Comparison of ENCODE assay signal across 12 cellular contexts in genomic region chr11:122344281-122344680, GRCh38.
DNase-seq lines count a peak whose midpoint lies in the region; TF ChIP-seq lines count a peak whose summit lies in the region.
"Had no signal": no experiment of that assay in that cellular context is flagged by ENCODE, and none has a peak within 500 bp of the region (broad histone marks: within the 10 kb centered on the region; RNA-seq: fewer than 3 reads in every experiment).

No MANE protein-coding gene starts in this region.

- no peak for TF ChIP-seq POLR2A in testis (IDR thresholded peaks at IDR 0.05)

- H3K9me3 ChIP-seq in adipocyte (ENCODE audit: control insufficient read depth, low read length) (no peaks in the 10 kb centered on the region), testis (no peaks in the 10 kb centered on the region)
- H3K9me3 ChIP-seq in effector memory CD4-positive, alpha-beta T cell (ENCODE audit: control insufficient read depth, low read length) = no peaks in the 10 kb centered on the region

- no peak for TF ChIP-seq CTCF in testis (IDR thresholded peaks at IDR 0.05)

- H3K4me1 ChIP-seq in adipocyte (ENCODE audit: control insufficient read depth, insufficient read depth, low read length) = peaks cover 10% of the 10 kb centered on the region
- peaks cover 25% of the 10 kb centered on the region for H3K4me1 ChIP-seq in testis
- H3K4me1 ChIP-seq in effector memory CD4-positive, alpha-beta T cell (ENCODE audit: control insufficient read depth, insufficient read depth, low read length, poor library complexity, severe bottlenecking) = no peaks in the 10 kb centered on the region

- intact Hi-C loops in testis (cut with DNase I; ENCODE audit: low total_unique reads) = no loop called here

- H3K9ac ChIP-seq in adipocyte (ENCODE audit: low read length) = peak overlapping the region; percentile 32

- DNase-seq in HCEC 1CT (peak; percentile 37), adipocyte (ENCODE audit: low read depth) (peak; percentile 88), fibroblast of the conjunctiva (ENCODE audit: low read depth) (peak; percentile 70), testis (peak; percentile 40), germinal center (ENCODE audit: low spot score) (no peak)
- no peak for DNase-seq in activated CD4-positive, alpha-beta T cell treated with anti-CD3 and anti-CD28 coated beads, Interleukin-2, amount 50 U/mL, for 48 hours
- no peak for DNase-seq in effector memory CD4-positive, alpha-beta T cell
- DNase-seq: activated effector memory CD4-positive, alpha-beta T cell treated with Interleukin-2 at 50 U/mL for 16 hours; kidney glomerular epithelial cell; naive thymus-derived CD4-positive, alpha-beta T cell; OCI-M1; T-helper 17 cell had no signal

- H3K4me3 ChIP-seq in adipocyte (ENCODE audit: low read length) (no peak overlapping the region), testis (no peak overlapping the region)
- H3K4me3 ChIP-seq in effector memory CD4-positive, alpha-beta T cell (ENCODE audit: insufficient read depth, low read depth, low read length, poor library complexity, severe bottlenecking) = no peak overlapping the region

- no peaks in the 10 kb centered on the region for H3K27me3 ChIP-seq in adipocyte (replicated peaks; ENCODE audit: control insufficient read depth, insufficient read depth, low read length)
- no peaks in the 10 kb centered on the region for H3K27me3 ChIP-seq in testis
- H3K27me3 ChIP-seq in effector memory CD4-positive, alpha-beta T cell (replicated peaks; ENCODE audit: control insufficient read depth, insufficient read depth, low read length, poor library complexity, severe bottlenecking) = no peaks in the 10 kb centered on the region

- H3K36me3 ChIP-seq in adipocyte (ENCODE audit: control insufficient read depth, insufficient read depth, low read length, severe bottlenecking) (no peaks in the 10 kb centered on the region), testis (ENCODE audit: low read depth, missing control alignments) (no peaks in the 10 kb centered on the region)
- no peaks in the 10 kb centered on the region for H3K36me3 ChIP-seq in effector memory CD4-positive, alpha-beta T cell (ENCODE audit: control insufficient read depth, insufficient read depth, low read length)

- no peak overlapping the region for H3K27ac ChIP-seq in testis
- H3K27ac ChIP-seq in effector memory CD4-positive, alpha-beta T cell (ENCODE audit: insufficient read depth, low read length, poor library complexity, severe bottlenecking) = no peak overlapping the region

- 31 to 49% methylated on average over 3 of the region's 3 CpGs for WGBS in testis, 2 donors

Comparison
In these comparisons a context has a peak if more than half of its experiments do, and no peak if none do; other contexts are left out.
1. DNase-seq: peak in HCEC 1CT (single experiment), adipocyte (single experiment), fibroblast of the conjunctiva (single experiment) and testis (single experiment); none in activated CD4-positive, alpha-beta T cell treated with anti-CD3 and anti-CD28 coated beads, Interleukin-2, amount 50 U/mL, for 48 hours (0 of 2), effector memory CD4-positive, alpha-beta T cell (0 of 3) and germinal center (single experiment).